ENCODE assay signal across 10 cellular contexts in the genomic region with DNA sequence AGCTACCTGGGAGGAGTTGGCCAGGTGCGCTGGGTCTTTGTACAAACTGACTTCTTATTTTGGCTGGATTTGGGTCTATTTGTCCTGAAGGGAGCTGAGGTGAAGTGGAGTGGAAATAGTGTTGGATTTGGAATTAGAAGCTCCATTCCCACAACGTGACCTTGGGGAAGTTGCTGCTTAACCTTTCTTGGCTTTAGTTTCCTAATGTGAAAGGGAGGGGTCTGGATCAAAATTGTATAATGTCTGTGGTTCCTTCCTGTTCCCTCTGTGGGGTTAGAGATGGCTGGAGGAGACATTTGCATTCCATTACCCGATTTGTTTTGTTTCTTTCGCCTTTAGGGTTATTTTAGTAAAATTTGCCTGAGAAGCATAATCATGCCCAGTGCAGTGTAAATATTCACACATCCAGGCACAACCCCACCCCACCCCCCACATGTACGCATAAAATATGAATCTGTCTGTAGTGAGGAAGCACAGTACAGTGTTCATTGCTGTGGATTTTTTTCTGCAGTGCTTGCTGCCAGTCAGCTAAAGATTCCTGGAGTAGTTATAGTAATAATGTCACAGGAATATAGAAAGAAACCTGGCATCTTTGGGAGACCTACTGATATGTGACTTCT. TPM values are rescaled to one million over a fixed set of nuclear protein-coding genes. Genes with fewer than 3 reads are reported as not detected.
A peak's percentile ranks its signal among the peaks of the same experiment; 100 is the strongest.
DNase-seq lines count a peak whose midpoint lies in the region; ATAC-seq and TF ChIP-seq lines count a peak whose summit lies in the region.
"Had no signal": no experiment of that assay in that cellular context is flagged by ENCODE, and none has a peak within 500 bp of the region (broad histone marks: within the 10 kb centered on the region; RNA-seq: fewer than 3 reads in every experiment).

No MANE protein-coding gene starts in this region.

- H3K27ac Mint-ChIP-seq in T-helper 17 cell: no peak overlapping the region
- H3K27ac Mint-ChIP-seq: activated CD4-positive, alpha-beta memory T cell treated with anti-CD3 and anti-CD28 coated beads for 36 hours had no signal

- peaks cover 5% of the 10 kb centered on the region for H3K36me3 Mint-ChIP-seq in T-helper 17 cell (ENCODE audit: low read depth)

- H3K9me3 ChIP-seq in right cardiac atrium (ENCODE audit: control insufficient read depth, low read length) (no peaks in the 10 kb centered on the region), SU-DHL-6 (ENCODE audit: insufficient read depth, low read length) (no peaks in the 10 kb centered on the region), left lung (no peaks in the 10 kb centered on the region), upper lobe of right lung (no peaks in the 10 kb centered on the region), T-helper 17 cell (ENCODE audit: control insufficient read depth, low read length, poor library complexity, severe bottlenecking) (no peaks in the 10 kb centered on the region)

- peak in 1 of 2 donors; percentile 12 for ATAC-seq in right cardiac atrium
- no peak for ATAC-seq in left ventricle myocardium superior
- peak; percentile 39 for ATAC-seq in left lung
- ATAC-seq in upper lobe of right lung: peak; percentile 25
- no peak for ATAC-seq in T-helper 17 cell

- H3K27me3 Mint-ChIP-seq in T-helper 17 cell: no peaks in the 10 kb centered on the region
- H3K27me3 Mint-ChIP-seq: activated CD4-positive, alpha-beta memory T cell treated with anti-CD3 and anti-CD28 coated beads for 36 hours had no signal

- intact Hi-C loops in right cardiac atrium (cut with DNase I): no loop called here
- intact Hi-C loops in left ventricle myocardium superior (cut with micrococcal nuclease): no loop called here
- intact Hi-C loops in left lung (cut with DNase I): no loop called here
- intact Hi-C loops in upper lobe of right lung (cut with DNase I): no loop called here

- H3K36me3 ChIP-seq in SU-DHL-6 (ENCODE audit: low read length) (no peaks in the 10 kb centered on the region), left lung (no peaks in the 10 kb centered on the region), upper lobe of right lung (peaks cover 21% of the 10 kb centered on the region)

- TF ChIP-seq CTCF in SU-DHL-6 (IDR thresholded peaks at IDR 0.05; ENCODE audit: insufficient read depth, low read length, poor library complexity, severe bottlenecking) (no peak), left lung (IDR thresholded peaks at IDR 0.05) (no peak), upper lobe of right lung (IDR thresholded peaks at IDR 0.05) (no peak)

- H3F3A ChIP-seq in SU-DHL-6 (ENCODE audit: insufficient read depth): no peaks in the 10 kb centered on the region

- DNase-seq in right cardiac atrium (peak in 1 of 3 donors; percentile 41), left ventricle myocardium superior (no peak), left lung (no peak), upper lobe of right lung (no peak), NCI-H510A treated with DMSO at 0.1 percent for 48 hours (lab: John Stamatoyannopoulos, UW) (no peak), T-helper 17 cell (no peak), NCI-H2029 (lab: John Stamatoyannopoulos, UW) (no peak)
- DNase-seq: activated CD4-positive, alpha-beta memory T cell treated with anti-CD3 and anti-CD28 coated beads for 36 hours; NCI-H524 had no signal

- no peak overlapping the region for H3K4me3 ChIP-seq in right cardiac atrium (ENCODE audit: low read length)
- no peak overlapping the region for H3K4me3 ChIP-seq in SU-DHL-6 (ENCODE audit: insufficient read depth, low read length, poor library complexity, severe bottlenecking)
- no peak overlapping the region for H3K4me3 ChIP-seq in left lung
- no peak overlapping the region for H3K4me3 ChIP-seq in upper lobe of right lung

- H3K9me2 ChIP-seq in SU-DHL-6 (replicated peaks; ENCODE audit: insufficient read depth, low read length): no peaks in the 10 kb centered on the region

- no peak overlapping the region for H2AFZ ChIP-seq in SU-DHL-6 (ENCODE audit: low read depth, low read length, severe bottlenecking)

- H3K4me3 Mint-ChIP-seq in T-helper 17 cell: no peak overlapping the region
- H3K4me3 Mint-ChIP-seq: activated CD4-positive, alpha-beta memory T cell treated with anti-CD3 and anti-CD28 coated beads for 36 hours had no signal

- H3K4me1 ChIP-seq in right cardiac atrium (ENCODE audit: control insufficient read depth, insufficient read depth, low read length) (peaks cover 23% of the 10 kb centered on the region), left lung (peaks cover 16 to 54% of the 10 kb centered on the region in 2 donors), upper lobe of right lung (peaks cover 41% of the 10 kb centered on the region)

- H3K79me2 ChIP-seq in SU-DHL-6 (ENCODE audit: insufficient read depth, low read length): peaks cover 93% of the 10 kb centered on the region

- H3K4me2 ChIP-seq in SU-DHL-6 (ENCODE audit: low read depth, low read length, poor library complexity, severe bottlenecking): peak overlapping the region; percentile 13

- H3K9ac ChIP-seq in SU-DHL-6 (ENCODE audit: low read length): no peak overlapping the region

- peaks cover 48% of the 10 kb centered on the region for H3K4me1 Mint-ChIP-seq in T-helper 17 cell

- H3K27me3 ChIP-seq in right cardiac atrium (ENCODE audit: control insufficient read depth, insufficient read depth) (no peaks in the 10 kb centered on the region), SU-DHL-6 (ENCODE audit: low read length) (no peaks in the 10 kb centered on the region), left lung (no peaks in the 10 kb centered on the region), upper lobe of right lung (no peaks in the 10 kb centered on the region)

- 16% methylated on average over 5 of the region's 5 CpGs for WGBS in right cardiac atrium

- H4K20me1 ChIP-seq in SU-DHL-6 (ENCODE audit: low read depth, low read length): no peaks in the 10 kb centered on the region

- peak overlapping the region; percentile 21 for H3K27ac ChIP-seq in right cardiac atrium (ENCODE audit: low read length)
- H3K27ac ChIP-seq in SU-DHL-6 (ENCODE audit: low read depth, low read length): no peak overlapping the region
- peak overlapping the region in 1 of 2 donors; percentile 31 for H3K27ac ChIP-seq in left lung
- no peak overlapping the region for H3K27ac ChIP-seq in upper lobe of right lung

RNA-seq across cellular contexts. Expression of a gene that starts 21.5 kb away (rescaled TPM):
- total RNA-seq in right cardiac atrium (10 to 100 TPM; 24.0 to 41.0 (median 26.7) TPM), left ventricle myocardium superior (24.4 TPM), left lung (10 to 100 TPM; 28.5 to 29.5 TPM), upper lobe of right lung (41.7 TPM), T-helper 17 cell (10 to 100 TPM; 38.0 to 53.1 TPM)
- polyA plus RNA-seq in right cardiac atrium: 13.9 TPM

Comparison
In these comparisons a context has a peak if more than half of its experiments do, and no peak if none do; other contexts are left out.
1. ATAC-seq: peak in left lung (single experiment) and upper lobe of right lung (single experiment); none in left ventricle myocardium superior (single experiment) and T-helper 17 cell (single experiment).